In genomic region chr16:84603115-84603816, GRCh38 we compare ENCODE assay signal across 8 cellular contexts. TPM values are rescaled to one million over a fixed set of nuclear protein-coding genes. Genes with fewer than 3 reads are reported as not detected.
A peak's percentile ranks its signal among the peaks of the same experiment; 100 is the strongest.
DNase-seq lines count a peak whose midpoint lies in the region; ATAC-seq and TF ChIP-seq lines count a peak whose summit lies in the region.

No MANE protein-coding gene starts in this region.

- DNase-seq in AML-193 (lab: John Stamatoyannopoulos, UW) (peak; percentile 22 to 34), KBM-7 (peak; percentile 40), fibroblast of mammary gland (ENCODE audit: low read depth) (peak; percentile 99), occipital lobe (lab: John Stamatoyannopoulos, UW) (peak; percentile 77), NCI-H2227 treated with DMSO at 0.1 percent for 48 hours (lab: John Stamatoyannopoulos, UW) (no peak), COR-L47 (lab: John Stamatoyannopoulos, UW) (no peak)
- DNase-seq in activated CD8-positive, alpha-beta memory T cell treated with anti-CD3 and anti-CD28 coated beads, Interleukin-2, amount 50 U/mL, for 24 hours (ENCODE audit: extremely low read depth), result peak; percentile 40

- no peak for ATAC-seq in GM19463 (IDR thresholded peaks at IDR 0.05; ENCODE audit: unreplicated experiment)

- H3K4me3 ChIP-seq in fibroblast of mammary gland (ENCODE audit: control insufficient read depth, low read depth, low read length), result peak overlapping the region; percentile 13

- in situ Hi-C loops in KBM-7 (cut with MboI; ENCODE audit: low pct_unique_long_range_greater_than_20kb, low sequenced_read_pairs), result no loop called here

- TF ChIP-seq CTCF in fibroblast of mammary gland (conservative IDR thresholded peaks at IDR 0.05; ENCODE audit: control insufficient read depth, insufficient read depth, low read depth, low read length), result no peak

RNA-seq across cellular contexts. Expression of gene COTL1, which starts 14.6 kb away (rescaled TPM):
- 89.7 TPM for total RNA-seq in occipital lobe

RNA-seq across cellular contexts. Expression of gene KLHL36, which starts 45.0 kb away (rescaled TPM):
- 75.2 TPM for total RNA-seq in occipital lobe

Comparison
In these comparisons a context has a peak if more than half of its experiments do, and no peak if none do; other contexts are left out.
1. DNase-seq: peak in AML-193 (2 of 2), KBM-7 (single experiment), activated CD8-positive, alpha-beta memory T cell treated with anti-CD3 and anti-CD28 coated beads, Interleukin-2, amount 50 U/mL, for 24 hours (single experiment), fibroblast of mammary gland (single experiment) and occipital lobe (single experiment); none in NCI-H2227 treated with DMSO at 0.1 percent for 48 hours (single experiment) and COR-L47 (single experiment).